In genomic region chr1:152811671-152812070, GRCh38 we compare ENCODE assay signal across 35 cellular contexts. TPM values are rescaled to one million over a fixed set of nuclear protein-coding genes. Genes with fewer than 3 reads are reported as not detected.
"Had no signal": no experiment of that assay in that cellular context is flagged by ENCODE, and none has a peak within 500 bp of the region (broad histone marks: within the 10 kb centered on the region; RNA-seq: fewer than 3 reads in every experiment).

Gene LCE1B (plus strand): TSS chr1:152811971. CDS start chr1:152812447, 476 bp downstream.

- ATAC-seq: activated naive CD4-positive, alpha-beta T cell treated with anti-CD3 and anti-CD28 coated beads, Interleukin-2, amount 50 U/mL, for 72 hours; activated T-cell treated with anti-CD3 and anti-CD28 coated beads, Interleukin-2, amount 50 U/mL, for 72 hours; effector memory CD8-positive, alpha-beta T cell; gastroesophageal sphincter; T-helper 17 cell had no signal

- H3K36me3 ChIP-seq: ascending aorta, esophagus squamous epithelium, gastroesophageal sphincter, WERI-Rb-1 had no signal

- H3K9me3 ChIP-seq: ascending aorta, esophagus squamous epithelium, gastroesophageal sphincter had no signal

- H3K36me3 Mint-ChIP-seq: activated naive CD4-positive, alpha-beta T cell treated with anti-CD3 and anti-CD28 coated beads, Interleukin-2, amount 10 ng/mL, durations not matched to agents 7 days and 5 days; activated naive CD4-positive, alpha-beta T cell treated with anti-CD3 and anti-CD28 coated beads, Interleukin-2, amount 50 U/mL, for 72 hours; activated naive CD8-positive, alpha-beta T cell treated with anti-CD3 and anti-CD28 coated beads, Interleukin-2, amount 10 ng/mL, durations not matched to agents 7 days and 5 days; brain had no signal

- H3K27ac Mint-ChIP-seq: activated B cell treated with CpG ODN at 0.5 μM for 24 hours; activated CD4-positive, alpha-beta memory T cell treated with anti-CD3 and anti-CD28 coated beads, Interleukin-2, amount 10 ng/mL, durations not matched to agents 7 days and 5 days; activated naive CD4-positive, alpha-beta T cell treated with anti-CD3 and anti-CD28 coated beads, Interleukin-2, amount 10 ng/mL, durations not matched to agents 7 days and 5 days; activated naive CD8-positive, alpha-beta T cell treated with anti-CD3 and anti-CD28 coated beads, Interleukin-2, amount 10 ng/mL, durations not matched to agents 7 days and 5 days; activated T-cell treated with anti-CD3 and anti-CD28 coated beads, Interleukin-2, amount 50 U/mL, for 24 hours; activated T-cell treated with anti-CD3 and anti-CD28 coated beads, Interleukin-2, amount 50 U/mL, for 72 hours; brain; effector memory CD8-positive, alpha-beta T cell; T-helper 17 cell; T-helper 2 cell treated with Interferon-gamma antibody and Interleukin-4, amounts not matched to agents 5 μg/mL and 100 μg/mL, for 36 hours had no signal

- H3K4me1 Mint-ChIP-seq: activated B cell treated with CpG ODN at 0.5 μM for 24 hours; activated CD4-positive, alpha-beta memory T cell treated with anti-CD3 and anti-CD28 coated beads, Interleukin-2, amount 10 ng/mL, durations not matched to agents 7 days and 5 days; activated naive CD4-positive, alpha-beta T cell treated with anti-CD3 and anti-CD28 coated beads, Interleukin-2, amount 10 ng/mL, durations not matched to agents 7 days and 5 days; activated naive CD8-positive, alpha-beta T cell treated with anti-CD3 and anti-CD28 coated beads, Interleukin-2, amount 10 ng/mL, durations not matched to agents 7 days and 5 days; brain; central memory CD8-positive, alpha-beta T cell; T-helper 17 cell had no signal

- H3K27me3 ChIP-seq: ascending aorta, esophagus squamous epithelium, gastroesophageal sphincter had no signal

- H3K4me1 ChIP-seq: ascending aorta, gastroesophageal sphincter had no signal

- H3K9me3 Mint-ChIP-seq: activated CD4-positive, alpha-beta memory T cell treated with anti-CD3 and anti-CD28 coated beads, Interleukin-2, amount 10 ng/mL, durations not matched to agents 7 days and 5 days; activated naive CD4-positive, alpha-beta T cell treated with anti-CD3 and anti-CD28 coated beads, Interleukin-2, amount 10 ng/mL, durations not matched to agents 7 days and 5 days; activated naive CD4-positive, alpha-beta T cell treated with anti-CD3 and anti-CD28 coated beads, Interleukin-2, amount 50 U/mL, for 72 hours; activated naive CD8-positive, alpha-beta T cell treated with anti-CD3 and anti-CD28 coated beads, Interleukin-2, amount 10 ng/mL, durations not matched to agents 7 days and 5 days; activated T-cell treated with anti-CD3 and anti-CD28 coated beads, Interleukin-2, amount 50 U/mL, for 24 hours; activated T-cell treated with anti-CD3 and anti-CD28 coated beads, Interleukin-2, amount 50 U/mL, for 72 hours; central memory CD8-positive, alpha-beta T cell; effector memory CD8-positive, alpha-beta T cell; T-helper 2 cell treated with Interferon-gamma antibody and Interleukin-4, amounts not matched to agents 5 μg/mL and 100 μg/mL, for 36 hours had no signal

- H3K27ac ChIP-seq: ascending aorta, coronary artery, esophagus squamous epithelium, gastroesophageal sphincter, WERI-Rb-1 had no signal

- DNase-seq: activated B cell treated with CpG ODN at 0.5 μM for 24 hours; activated CD4-positive, alpha-beta memory T cell treated with anti-CD3 and anti-CD28 coated beads, Interleukin-2, amount 10 ng/mL, durations not matched to agents 7 days and 5 days; activated CD4-positive, alpha-beta T cell treated with anti-CD3 and anti-CD28 coated beads for 48 hours; activated CD4-positive, alpha-beta T cell treated with anti-CD3 and anti-CD28 coated beads, Interleukin-2, amount 50 U/mL, for 1 hour; activated CD8-positive, alpha-beta memory T cell treated with anti-CD3 and anti-CD28 coated beads, Interleukin-2, amount 50 U/mL, for 48 hours; activated gamma-delta T cell; activated naive CD4-positive, alpha-beta T cell; activated naive CD4-positive, alpha-beta T cell treated with anti-CD3 and anti-CD28 coated beads, Interleukin-2, amount 10 ng/mL, durations not matched to agents 7 days and 5 days; activated naive CD8-positive, alpha-beta T cell treated with anti-CD3 and anti-CD28 coated beads, Interleukin-2, amount 10 ng/mL, durations not matched to agents 7 days and 5 days; activated T-cell treated with anti-CD3 and anti-CD28 coated beads for 4 hours; activated T-cell treated with anti-CD3 and anti-CD28 coated beads, Interleukin-2, amount 50 U/mL, for 24 hours; activated T-cell treated with anti-CD3 and anti-CD28 coated beads, Interleukin-2, amount 50 U/mL, for 72 hours; dermis blood vessel endothelial cell; effector CD4-positive, alpha-beta T cell; effector memory CD8-positive, alpha-beta T cell; erythroblast; esophagus squamous epithelium; foreskin melanocyte; T-helper 1 cell; T-helper 17 cell; T1000; WERI-Rb-1 had no signal

- H3K4me3 ChIP-seq: ascending aorta, coronary artery, esophagus squamous epithelium, gastroesophageal sphincter had no signal

- H3K4me3 Mint-ChIP-seq: activated B cell treated with CpG ODN at 0.5 μM for 24 hours; activated CD4-positive, alpha-beta memory T cell treated with anti-CD3 and anti-CD28 coated beads, Interleukin-2, amount 10 ng/mL, durations not matched to agents 7 days and 5 days; activated naive CD4-positive, alpha-beta T cell treated with anti-CD3 and anti-CD28 coated beads, Interleukin-2, amount 10 ng/mL, durations not matched to agents 7 days and 5 days; activated naive CD8-positive, alpha-beta T cell treated with anti-CD3 and anti-CD28 coated beads, Interleukin-2, amount 10 ng/mL, durations not matched to agents 7 days and 5 days; activated T-cell treated with anti-CD3 and anti-CD28 coated beads, Interleukin-2, amount 50 U/mL, for 24 hours; activated T-cell treated with anti-CD3 and anti-CD28 coated beads, Interleukin-2, amount 50 U/mL, for 72 hours; brain; central memory CD8-positive, alpha-beta T cell; effector memory CD8-positive, alpha-beta T cell; T-helper 17 cell; T-helper 2 cell treated with Interferon-gamma antibody and Interleukin-4, amounts not matched to agents 5 μg/mL and 100 μg/mL, for 36 hours had no signal

RNA-seq across cellular contexts. Expression of gene LCE1B, which starts in this region (rescaled TPM):
- total RNA-seq: activated B cell treated with CpG ODN at 0.5 μM for 24 hours; activated CD4-positive, alpha-beta memory T cell treated with anti-CD3 and anti-CD28 coated beads, Interleukin-2, amount 10 ng/mL, durations not matched to agents 7 days and 5 days; activated naive CD4-positive, alpha-beta T cell treated with anti-CD3 and anti-CD28 coated beads, Interleukin-2, amount 50 U/mL, for 72 hours; activated naive CD8-positive, alpha-beta T cell treated with anti-CD3 and anti-CD28 coated beads, Interleukin-2, amount 10 ng/mL, durations not matched to agents 7 days and 5 days; activated T-cell treated with anti-CD3 and anti-CD28 coated beads, Interleukin-2, amount 50 U/mL, for 72 hours; ascending aorta; bronchial epithelial cell; cardiac septum; cerebellum; dermis blood vessel endothelial cell; esophagus squamous epithelium; fibroblast of lung; fibroblast of villous mesenchyme; gastroesophageal sphincter; glomerular endothelial cell; T-helper 17 cell had no signal
